In the genomic region with DNA sequence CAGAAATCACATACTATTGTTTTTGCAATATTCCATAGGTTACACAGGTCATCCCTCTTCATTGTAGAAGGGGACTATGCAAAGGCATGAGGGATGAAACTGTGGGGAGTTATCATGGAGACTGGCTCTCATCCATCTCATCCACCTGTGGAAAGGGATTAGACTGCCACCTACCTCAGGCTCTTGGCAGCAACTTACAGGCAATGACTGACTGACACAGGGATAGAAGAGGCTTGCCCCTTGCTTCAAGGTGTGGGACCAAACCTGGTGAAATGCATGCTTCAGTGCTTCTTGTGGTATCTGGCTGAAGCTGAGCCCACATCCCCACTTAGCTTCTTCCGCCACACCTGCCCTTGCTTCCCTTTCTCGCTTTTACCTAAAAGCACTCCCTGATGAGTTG, we compare ENCODE assay signal across 22 cellular contexts.
"Had no signal": no experiment of that assay in that cellular context is flagged by ENCODE, and none has a peak within 500 bp of the region (broad histone marks: within the 10 kb centered on the region; RNA-seq: fewer than 3 reads in every experiment).

No MANE protein-coding gene starts in this region.

- H3K27ac ChIP-seq: cardiac muscle cell, hepatocyte, pancreas, upper lobe of left lung had no signal

- H3K9me3 ChIP-seq: pancreas, upper lobe of left lung had no signal

- H2AFZ ChIP-seq: hepatocyte had no signal

- H3K4me1 ChIP-seq: pancreas, upper lobe of left lung had no signal

- H3K9me3 Mint-ChIP-seq: activated naive CD4-positive, alpha-beta T cell treated with anti-CD3 and anti-CD28 coated beads, Interleukin-2, amount 10 ng/mL, durations not matched to agents 7 days and 5 days; activated naive CD8-positive, alpha-beta T cell treated with anti-CD3 and anti-CD28 coated beads, Interleukin-2, amount 50 U/mL, for 24 hours; activated T-cell treated with anti-CD3 and anti-CD28 coated beads, Interleukin-2, amount 50 U/mL, for 4 hours; activated T-helper 2 cell treated with anti-CD3 and anti-CD28 coated beads, Interferon-gamma antibody, Interleukin-2, Interleukin-4, amounts not matched to agents 10 μg/mL and 5 μg/mL and 100 μg/mL, durations not matched to agents 14 hours and 24 hours and 36 hours; nephron; T-cell; T-helper 2 cell treated with Interferon-gamma antibody and Interleukin-4, amounts not matched to agents 5 μg/mL and 100 μg/mL, for 36 hours had no signal

- H3K36me3 ChIP-seq: cardiac muscle cell, pancreas, upper lobe of left lung had no signal

- H3K4me3 ChIP-seq: cardiac muscle cell, hepatocyte, pancreas, upper lobe of left lung had no signal

- ATAC-seq: activated naive CD8-positive, alpha-beta T cell treated with anti-CD3 and anti-CD28 coated beads, Interleukin-2, amount 50 U/mL, for 24 hours; activated T-cell treated with anti-CD3 and anti-CD28 coated beads, Interleukin-2, amount 50 U/mL, for 4 hours; esophagus mucosa; left ventricle myocardium superior; pancreas; right cardiac atrium; stimulated activated naive CD8-positive, alpha-beta T cell treated with anti-CD3 and anti-CD28 coated beads, Interleukin-15, Interleukin-2, amounts not matched to agents 100 U/mL and 50 U/mL, for 24 hours; T-cell had no signal

- H3K27ac Mint-ChIP-seq: activated naive CD4-positive, alpha-beta T cell treated with anti-CD3 and anti-CD28 coated beads, Interleukin-2, amount 10 ng/mL, durations not matched to agents 7 days and 5 days; activated naive CD8-positive, alpha-beta T cell treated with anti-CD3 and anti-CD28 coated beads, Interleukin-2, amount 50 U/mL, for 24 hours; activated T-helper 2 cell treated with anti-CD3 and anti-CD28 coated beads, Interferon-gamma antibody, Interleukin-2, Interleukin-4, amounts not matched to agents 10 μg/mL and 5 μg/mL and 100 μg/mL, durations not matched to agents 14 hours and 24 hours and 36 hours; nephron; T-cell; T-helper 2 cell treated with Interferon-gamma antibody and Interleukin-4, amounts not matched to agents 5 μg/mL and 100 μg/mL, for 36 hours had no signal

- H3K36me3 Mint-ChIP-seq: activated naive CD4-positive, alpha-beta T cell treated with anti-CD3 and anti-CD28 coated beads, Interleukin-2, amount 10 ng/mL, durations not matched to agents 7 days and 5 days; T-cell had no signal

- H3K27me3 Mint-ChIP-seq: activated naive CD4-positive, alpha-beta T cell treated with anti-CD3 and anti-CD28 coated beads, Interleukin-2, amount 10 ng/mL, durations not matched to agents 7 days and 5 days; activated naive CD8-positive, alpha-beta T cell treated with anti-CD3 and anti-CD28 coated beads, Interleukin-2, amount 50 U/mL, for 24 hours had no signal

- H3K79me2 ChIP-seq: hepatocyte had no signal

- DNase-seq: activated CD4-positive, alpha-beta T cell treated with anti-CD3 and anti-CD28 coated beads for 4 hours; activated CD4-positive, alpha-beta T cell treated with anti-CD3 and anti-CD28 coated beads, Interleukin-2, amount 50 U/mL, for 48 hours; activated CD4-positive, CD25-positive, alpha-beta regulatory T cell; activated CD8-positive, alpha-beta memory T cell treated with anti-CD3 and anti-CD28 coated beads, Interleukin-2, amount 50 U/mL, for 48 hours; activated naive CD4-positive, alpha-beta T cell treated with anti-CD3 and anti-CD28 coated beads, Interleukin-2, amount 10 ng/mL, durations not matched to agents 7 days and 5 days; activated naive CD8-positive, alpha-beta T cell treated with anti-CD3 and anti-CD28 coated beads, Interleukin-2, amount 50 U/mL, for 24 hours; activated T-cell treated with anti-CD3 and anti-CD28 coated beads, Interleukin-2, amount 50 U/mL, for 4 hours; foreskin melanocyte; left ventricle myocardium superior; pancreas; right cardiac atrium; stimulated activated CD4-positive, alpha-beta T cell treated with anti-CD3 and anti-CD28 coated beads, Interleukin-12 subunit alpha, Interleukin-12 subunit beta, amount 100 ng/mL, for 4 hours; stimulated activated CD4-positive, alpha-beta T cell treated with anti-CD3 and anti-CD28 coated beads, Interleukin-4, amount 100 ng/mL, for 4 hours; stimulated activated naive CD8-positive, alpha-beta T cell treated with anti-CD3 and anti-CD28 coated beads, Interleukin-15, Interleukin-2, amounts not matched to agents 100 U/mL and 50 U/mL, for 24 hours; T-cell; upper lobe of left lung had no signal

- H3K4me2 ChIP-seq: hepatocyte had no signal

- H3K27me3 ChIP-seq: cardiac muscle cell, hepatocyte, pancreas, upper lobe of left lung had no signal

- H3K4me3 Mint-ChIP-seq: activated naive CD4-positive, alpha-beta T cell treated with anti-CD3 and anti-CD28 coated beads, Interleukin-2, amount 10 ng/mL, durations not matched to agents 7 days and 5 days; activated naive CD8-positive, alpha-beta T cell treated with anti-CD3 and anti-CD28 coated beads, Interleukin-2, amount 50 U/mL, for 24 hours; activated T-cell treated with anti-CD3 and anti-CD28 coated beads, Interleukin-2, amount 50 U/mL, for 4 hours; nephron; T-cell; T-helper 2 cell treated with Interferon-gamma antibody and Interleukin-4, amounts not matched to agents 5 μg/mL and 100 μg/mL, for 36 hours had no signal

- H3K4me1 Mint-ChIP-seq: activated naive CD4-positive, alpha-beta T cell treated with anti-CD3 and anti-CD28 coated beads, Interleukin-2, amount 10 ng/mL, durations not matched to agents 7 days and 5 days; activated naive CD8-positive, alpha-beta T cell treated with anti-CD3 and anti-CD28 coated beads, Interleukin-2, amount 50 U/mL, for 24 hours; T-cell had no signal
